1 cellular context compared by ENCODE assay signal in the genomic region with DNA sequence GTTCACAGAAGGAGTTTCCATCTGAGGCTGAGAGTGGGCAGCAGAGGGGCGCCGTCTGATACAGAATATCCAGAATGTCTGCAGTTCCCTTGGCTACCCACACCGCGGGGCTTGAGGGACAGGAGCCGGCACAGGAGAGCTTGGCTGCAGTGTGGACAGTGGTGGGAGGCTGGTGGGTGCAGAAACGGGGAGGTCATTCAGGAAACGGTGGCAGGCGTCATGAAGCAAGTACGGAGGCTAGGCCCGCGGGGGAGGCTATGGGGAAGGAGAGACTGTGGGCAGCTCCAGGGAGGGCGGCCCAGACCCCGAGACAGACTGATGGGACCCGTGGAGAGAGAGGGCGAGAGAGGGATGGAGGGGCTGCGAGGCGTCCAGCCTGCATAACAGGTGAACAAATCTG.
TF ChIP-seq lines count a peak whose summit lies in the region.

No MANE protein-coding gene starts in this region.

TF ChIP-seq in H1, 55 proteins besides CTCF, POLR2A, EP300 and RAD21:
- TF ChIP-seq ASH2L (IDR thresholded peaks at IDR 0.05; ENCODE audit: low read length) (no peak), SAP30 (IDR thresholded peaks at IDR 0.05; ENCODE audit: insufficient read depth, insufficient replicate concordance, low read length) (no peak)
TF ChIP-seq in H1: peak in this region for 0.
